Comparison of ENCODE assay signal across 9 cellular contexts in genomic region chr2:66574701-66575624, GRCh38.
A peak's percentile ranks its signal among the peaks of the same experiment; 100 is the strongest.
DNase-seq lines count a peak whose midpoint lies in the region; ATAC-seq, FAIRE-seq and TF ChIP-seq lines count a peak whose summit lies in the region.
"Had no signal": no experiment of that assay in that cellular context is flagged by ENCODE, and none has a peak within 500 bp of the region (broad histone marks: within the 10 kb centered on the region; RNA-seq: fewer than 3 reads in every experiment).

No MANE protein-coding gene starts in this region.

- no peak for FAIRE-seq in GM12878 (lab: Jason Lieb, UNC)

- TF ChIP-seq POLR2A in GM12878 (IDR thresholded peaks at IDR 0.05; ENCODE audit: low read depth, low read length) = no peak

- TF ChIP-seq EP300 in GM12878 (IDR thresholded peaks at IDR 0.05; ENCODE audit: borderline replicate concordance in 1 of 2, control insufficient read depth in 1 of 2, low read depth in 2 of 2, low read length in 2 of 2) = no peak

- H4K20me1 ChIP-seq in GM12878 (ENCODE audit: control insufficient read depth, insufficient read depth) = no peaks in the 10 kb centered on the region

- intact Hi-C loops in Right ventricle myocardium inferior (cut with DNase I) (loop anchor here (2.0 to 10.0 kb wide), 6 partner anchors 38 to 1267 kb away; no protein-coding TSS in a partner anchor), cardiac septum (cut with DNase I) (loop anchor here (1.0 to 5.0 kb wide), 4 partner anchors 78 to 747 kb away; no protein-coding TSS in a partner anchor), GM12878 (cut with micrococcal nuclease; ENCODE audit: unreplicated experiment) (loop anchor here (2.0 kb wide), 1 partner anchor 142 kb away; no protein-coding TSS in a partner anchor)

- ATAC-seq in Right ventricle myocardium inferior (peak; percentile 73), GM12878 (no peak), HG03139 (IDR thresholded peaks at IDR 0.05; ENCODE audit: unreplicated experiment) (no peak), GM21390 (IDR thresholded peaks at IDR 0.05; ENCODE audit: unreplicated experiment) (no peak)

- H3K27ac ChIP-seq in GM12878 (ENCODE audit: control insufficient read depth, insufficient read depth) = no peak overlapping the region
- H3K27ac ChIP-seq: epithelial cell of prostate had no signal

- POLR2A ChIA-PET in GM12878 (lab: Charles Lee) = no interaction called here

- no peaks in the 10 kb centered on the region for H3K79me2 ChIP-seq in GM12878 (ENCODE audit: control insufficient read depth, insufficient read depth, low read length)

- SMC1A ChIA-PET in GM12878 (lab: Charles Lee; ENCODE audit: uncharacterized antibody, unreplicated experiment) = no interaction called here

- H3K9ac ChIP-seq in GM12878 (ENCODE audit: control insufficient read depth, insufficient read depth, low read length) = no peak overlapping the region

- H3K27me3 ChIP-seq in GM12878 (replicated peaks in 1 of 2; ENCODE audit: control insufficient read depth in 2 of 2, insufficient read depth in 2 of 2, low read length in 1 of 2) = peaks cover 4 to 11% of the 10 kb centered on the region in 2 experiments; a peak in 3 of 4 replicates

- H2AFZ ChIP-seq in GM12878 (ENCODE audit: control insufficient read depth, low read depth, low read length) = no peak overlapping the region

- in situ Hi-C loops in GM12878 (cut with MboI) = no loop called here

- RAD21 ChIA-PET in GM12878 (lab: Charles Lee; ENCODE audit: unreplicated experiment) = no interaction called here

- H3K4me3 ChIP-seq in GM12878 = no peak overlapping the region
- peak overlapping the region; percentile 45 for H3K4me3 ChIP-seq in iPS-11a (ENCODE audit: low read depth, low read length)

- 2% methylated on average over 27 of the region's 35 CpGs for WGBS in GM12878 (ENCODE audit: insufficient coverage, insufficient replicate concordance, low lambda C conversion rate, missing lambda C conversion rate)

- peak in 1 of 3 experiments; percentile 14; a peak in 2 of 6 replicates for TF ChIP-seq CTCF in GM12878 (IDR thresholded peaks at IDR 0.05 in 2 of 3, conservative IDR thresholded peaks at IDR 0.05 in 1 of 3; ENCODE audit: control insufficient read depth in 2 of 3, extremely low read depth in 1 of 3, insufficient read depth in 1 of 3, low read depth in 3 of 3, low read length in 3 of 3)

- CTCF ChIA-PET in GM12878 (lab: Yijun Ruan, JAX) = no interaction called here

- DNase-seq in Right ventricle myocardium inferior (ENCODE audit: missing footprints) (no peak), cardiac septum (ENCODE audit: low spot score) (no peak), NCI-H446 treated with DMSO at 0.1 percent for 48 hours (lab: John Stamatoyannopoulos, UW) (peak; percentile 68), GM12878 (ENCODE audit: low read depth, low spot score) (no peak), putamen (ENCODE audit: low spot score) (peak; percentile 90)

- no peaks in the 10 kb centered on the region for H3K9me3 ChIP-seq in GM12878 (replicated peaks; ENCODE audit: control insufficient read depth, insufficient read depth, low read length)

- no peak overlapping the region for H3K4me2 ChIP-seq in GM12878 (ENCODE audit: control insufficient read depth, insufficient read depth)

- H3K36me3 ChIP-seq in GM12878 (ENCODE audit: control insufficient read depth in 2 of 2, insufficient read depth in 2 of 2, low read length in 1 of 2) = no peaks in the 10 kb centered on the region

- TF ChIP-seq RAD21 in GM12878 (IDR thresholded peaks at IDR 0.05; ENCODE audit: insufficient read depth, low read depth, low read length) = peak; percentile 41

- no peaks in the 10 kb centered on the region for H3K4me1 ChIP-seq in GM12878 (ENCODE audit: control insufficient read depth, insufficient read depth, low read length)

- no TSS peak for BruUV-seq in GM12878 (replicated peaks; lab: Mats Ljungman, UMichigan)

TF ChIP-seq in GM12878, 131 proteins besides CTCF, POLR2A, EP300 and RAD21:
- TF ChIP-seq HDGF (IDR thresholded peaks at IDR 0.05) (no peak), NRF1 (conservative IDR thresholded peaks at IDR 0.05; ENCODE audit: low read depth, low read length) (no peak), EZH2 (IDR thresholded peaks at IDR 0.05; ENCODE audit: borderline replicate concordance, control insufficient read depth, low read depth, low read length) (peak; percentile 87; the same call in 1 of the 2 replicates)

Comparison
In these comparisons a context has a peak if more than half of its experiments do, and no peak if none do; other contexts are left out.
1. DNase-seq: peak in NCI-H446 treated with DMSO at 0.1 percent for 48 hours (single experiment) and putamen (single experiment); none in Right ventricle myocardium inferior (single experiment), cardiac septum (single experiment) and GM12878 (single experiment).